Comparison of ENCODE assay signal across 15 cellular contexts in the genomic region with DNA sequence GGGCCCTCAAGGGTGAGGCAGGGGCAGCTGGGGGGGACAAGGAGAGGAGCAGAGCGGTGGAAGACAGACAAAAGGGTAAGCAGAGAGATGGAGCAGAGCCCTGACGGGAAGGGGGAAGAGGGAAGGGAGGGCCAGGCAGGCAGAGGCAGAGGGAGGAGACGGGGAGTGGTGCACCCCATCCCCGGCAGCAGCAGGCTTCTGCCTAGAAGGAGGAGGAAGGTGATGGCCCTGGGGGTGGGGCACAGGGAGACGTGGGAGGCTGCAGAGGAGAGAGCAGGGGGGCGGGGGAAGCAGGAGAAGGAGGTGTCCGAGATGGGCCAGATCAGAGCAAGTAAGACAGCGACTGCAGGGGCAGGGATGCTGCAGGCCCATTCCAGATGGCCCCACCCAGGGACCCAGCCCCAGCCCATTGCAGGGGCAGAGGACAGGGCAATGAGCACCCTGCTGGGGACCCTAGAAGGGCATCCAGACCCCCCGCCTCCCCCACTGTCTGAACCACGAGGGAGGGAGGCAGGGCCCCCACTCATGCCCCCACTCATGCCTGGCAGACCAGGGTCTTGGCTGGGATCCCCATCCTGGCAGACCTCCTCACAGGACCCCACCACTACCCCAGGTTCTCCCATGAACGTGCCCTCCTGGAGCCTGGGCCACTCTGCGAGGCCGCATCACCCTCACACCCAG. TPM values are rescaled to one million over a fixed set of nuclear protein-coding genes. Genes with fewer than 3 reads are reported as not detected.
DNase-seq lines count a peak whose midpoint lies in the region; ATAC-seq and TF ChIP-seq lines count a peak whose summit lies in the region.
"Had no signal": no experiment of that assay in that cellular context is flagged by ENCODE, and none has a peak within 500 bp of the region (broad histone marks: within the 10 kb centered on the region; RNA-seq: fewer than 3 reads in every experiment).

No MANE protein-coding gene starts in this region.

- DNase-seq in NCI-H2227 treated with DMSO at 0.1 percent for 48 hours (lab: John Stamatoyannopoulos, UW) (peak; percentile 14), caudate nucleus (lab: John Stamatoyannopoulos, UW) (peak in 5 of 61 donors; percentile 11 to 55 (median 17)), NCI-H345 treated with DMSO at 0.1 percent for 48 hours (lab: John Stamatoyannopoulos, UW; ENCODE audit: unreplicated experiment) (no peak), Peyer's patch (no peak), Right ventricle myocardium superior (no peak)
- DNase-seq: AML-193; CD8-positive, alpha-beta T cell; H7; MV-4-11; NCI-H1417 treated with DMSO at 0.1 percent for 48 hours; NCI-H2081 had no signal

- TF ChIP-seq CTCF in Peyer's patch (IDR thresholded peaks at IDR 0.05): no peak

- H3K4me3 ChIP-seq in BLaER1 treated with 17β-estradiol and CSF1 and Interleukin-3, amounts not matched to agents 10 nM and 100 nM: no peak overlapping the region
- peak overlapping the region; percentile 5 for H3K4me3 ChIP-seq in mesodermal cell (ENCODE audit: extremely low read depth, insufficient read depth, low read length, poor library complexity, severe bottlenecking)
- H3K4me3 ChIP-seq in Peyer's patch: no peak overlapping the region

- no peak for TF ChIP-seq POLR2A in Peyer's patch (IDR thresholded peaks at IDR 0.05)

- peak overlapping the region; percentile 54 to 93 (median 74) for H3K4me2 ChIP-seq in BLaER1 treated with 17β-estradiol and CSF1 and Interleukin-3, amounts not matched to agents 10 nM and 100 nM

- H3K27ac ChIP-seq in BLaER1 treated with 17β-estradiol and CSF1 and Interleukin-3, amounts not matched to agents 10 nM and 100 nM: 0 out of 22 replicates have a peak overlapping the region, but pooled peaks of 2 of the 11 experiments have one; percentile 23 to 32
- peak overlapping the region; percentile 59 for H3K27ac ChIP-seq in caudate nucleus (ENCODE audit: low read depth, low read length)
- peak overlapping the region; percentile 36 for H3K27ac ChIP-seq in mesodermal cell (ENCODE audit: low read depth, low read length, severe bottlenecking)
- no peak overlapping the region for H3K27ac ChIP-seq in Peyer's patch

- WGBS in mesodermal cell (ENCODE audit: insufficient coverage in 2 of 2), 2 experiments: 23 to 40% methylated on average over 1 to 6 of the region's 13 CpGs

- ATAC-seq in GM19397 (IDR thresholded peaks at IDR 0.05; ENCODE audit: unreplicated experiment) (no peak), Right ventricle myocardium superior (ENCODE audit: poor library complexity) (no peak)
- ATAC-seq: CD8-positive, alpha-beta T cell had no signal

- H4K20me1 ChIP-seq in BLaER1 treated with 17β-estradiol and CSF1 and Interleukin-3, amounts not matched to agents 10 nM and 100 nM: peaks cover 0 to 83% (median 43%) of the 10 kb centered on the region in 11 experiments; a peak in 18 of 22 replicates

- H3K27me3 ChIP-seq in BLaER1 treated with 17β-estradiol and CSF1 and Interleukin-3, amounts not matched to agents 10 nM and 100 nM: peaks cover 77 to 99% (median 97%) of the 10 kb centered on the region in 11 experiments
- no peaks in the 10 kb centered on the region for H3K27me3 ChIP-seq in Peyer's patch

- no peaks in the 10 kb centered on the region for H3K36me3 ChIP-seq in BLaER1 treated with 17β-estradiol and CSF1 and Interleukin-3, amounts not matched to agents 10 nM and 100 nM
- no peaks in the 10 kb centered on the region for H3K36me3 ChIP-seq in mesodermal cell (ENCODE audit: control insufficient read depth, insufficient read depth, low read length)
- no peaks in the 10 kb centered on the region for H3K36me3 ChIP-seq in Peyer's patch

- H3K9me3 ChIP-seq in BLaER1 treated with 17β-estradiol and CSF1 and Interleukin-3, amounts not matched to agents 10 nM and 100 nM (replicated peaks in 1 of 11): peaks cover 0 to 24% (median 6%) of the 10 kb centered on the region in 11 experiments; a peak in 7 of 22 replicates
- H3K9me3 ChIP-seq in mesodermal cell (ENCODE audit: control insufficient read depth, low read length) (no peaks in the 10 kb centered on the region), Peyer's patch (peaks cover 0 to 3% (median 0%) of the 10 kb centered on the region in 4 donors)

- intact Hi-C loops in Right ventricle myocardium superior (cut with DNase I): no loop called here

- peaks cover 71 to 90% (median 79%) of the 10 kb centered on the region in 10 experiments for H3K4me1 ChIP-seq in BLaER1 treated with 17β-estradiol and CSF1 and Interleukin-3, amounts not matched to agents 10 nM and 100 nM
- H3K4me1 ChIP-seq in mesodermal cell (ENCODE audit: control insufficient read depth, insufficient read depth, low read length, poor library complexity, severe bottlenecking): peaks cover 38% of the 10 kb centered on the region
- H3K4me1 ChIP-seq in Peyer's patch: peaks cover 0 to 10% (median 0%) of the 10 kb centered on the region in 4 donors

- H3K9ac ChIP-seq in BLaER1 treated with 17β-estradiol and CSF1 and Interleukin-3, amounts not matched to agents 10 nM and 100 nM: peak overlapping the region in 4 of 11 experiments; percentile 39 to 56 (median 42); a peak in 3 of 22 replicates

RNA-seq across cellular contexts. Expression of a gene that starts 2.7 kb away (rescaled TPM):
- polyA plus RNA-seq in mesodermal cell (2013, experiment 1 of 2): 53.0 TPM
- polyA plus RNA-seq in mesodermal cell (2013, experiment 2 of 2): 39.3 TPM
- total RNA-seq in Peyer's patch: 1 to 10 TPM; 1.8 to 7.4 (median 4.6) TPM
- 5.3 TPM for total RNA-seq in Right ventricle myocardium superior

RNA-seq across cellular contexts. Expression of a gene that starts 21.2 kb away (rescaled TPM):
- polyA plus RNA-seq in mesodermal cell (2013, experiment 1 of 2): 0.29 TPM
- 0.30 TPM for polyA plus RNA-seq in mesodermal cell (2013, experiment 2 of 2)
- 1 to 10 TPM in 2 of 4 donors, under 1 TPM in 2; 0.53 to 5.0 (median 1.1) TPM for total RNA-seq in Peyer's patch
- total RNA-seq in Right ventricle myocardium superior: 4.1 TPM
- total RNA-seq: CD8-positive, alpha-beta T cell; Daoy; H7 had no signal

RNA-seq across cellular contexts. Expression of a gene that starts 42.8 kb away (rescaled TPM):
- 18.2 TPM for polyA plus RNA-seq in mesodermal cell (2013, experiment 1 of 2)
- 8.8 TPM for polyA plus RNA-seq in mesodermal cell (2013, experiment 2 of 2)
- total RNA-seq in Peyer's patch (100 to 1,000 TPM in 1 of 4 donors, 10 to 100 TPM in 3; 23.6 to 211 (median 57.6) TPM), Right ventricle myocardium superior (10.3 TPM)

RNA-seq across cellular contexts. Expression of a gene that starts 51.5 kb away (rescaled TPM):
- 107 TPM for polyA plus RNA-seq in mesodermal cell (2013, experiment 1 of 2)
- 95.7 TPM for polyA plus RNA-seq in mesodermal cell (2013, experiment 2 of 2)
- total RNA-seq in Peyer's patch (100 to 1,000 TPM in 1 of 4 donors, 10 to 100 TPM in 3; 32.9 to 118 (median 54.1) TPM), Right ventricle myocardium superior (70.4 TPM)

RNA-seq across cellular contexts. Expression of a gene that starts 53.0 kb away (rescaled TPM):
- 15.5 TPM for polyA plus RNA-seq in mesodermal cell (2013, experiment 1 of 2)
- polyA plus RNA-seq in mesodermal cell (2013, experiment 2 of 2): 12.1 TPM
- total RNA-seq in Peyer's patch (1 to 10 TPM; 1.2 to 8.3 (median 2.4) TPM), Right ventricle myocardium superior (2.6 TPM)

Comparison
In these comparisons a context has a peak if more than half of its experiments do, and no peak if none do; other contexts are left out.
1. H3K27ac ChIP-seq: peak in caudate nucleus (single experiment) and mesodermal cell (single experiment); none in Peyer's patch (0 of 4).